20 cellular contexts compared by ENCODE assay signal in genomic region chr2:239533917-239534316, GRCh38.
DNase-seq lines count a peak whose midpoint lies in the region; ATAC-seq and TF ChIP-seq lines count a peak whose summit lies in the region.
"Had no signal": no experiment of that assay in that cellular context is flagged by ENCODE, and none has a peak within 500 bp of the region (broad histone marks: within the 10 kb centered on the region; RNA-seq: fewer than 3 reads in every experiment).

No MANE protein-coding gene starts in this region.

- DNase-seq in AG10803 (ENCODE audit: low read depth) (peak; percentile 22), NCI-H2196 (lab: John Stamatoyannopoulos, UW; ENCODE audit: unreplicated experiment) (peak; percentile 57), ovary (peak; percentile 34 to 70 (median 51))
- no peak for DNase-seq in activated T-cell treated with anti-CD3 and anti-CD28 coated beads, Interleukin-2, amount 50 U/mL, for 24 hours
- no peak for DNase-seq in activated naive CD4-positive, alpha-beta T cell (lab: John Stamatoyannopoulos, UW)
- DNase-seq: ACHN; activated CD4-positive, alpha-beta memory T cell treated with anti-CD3 and anti-CD28 coated beads, Interleukin-2, amount 10 ng/mL, durations not matched to agents 7 days and 5 days; activated T-cell treated with anti-CD3 and anti-CD28 coated beads, Interleukin-2, amount 50 U/mL, for 4 hours; CD8-positive, alpha-beta T cell; head of caudate nucleus; MM.1S; NCI-H187; SJCRH30 had no signal

- H3K36me3 ChIP-seq in gastroesophageal sphincter (no peaks in the 10 kb centered on the region), ovary (no peaks in the 10 kb centered on the region)
- H3K36me3 ChIP-seq: SJCRH30 had no signal

- no peak for TF ChIP-seq POLR2A in gastroesophageal sphincter (IDR thresholded peaks at IDR 0.05)
- no peak for TF ChIP-seq POLR2A in ovary (IDR thresholded peaks at IDR 0.05)

- H3K27me3 ChIP-seq in gastroesophageal sphincter, result no peaks in the 10 kb centered on the region
- no peaks in the 10 kb centered on the region for H3K27me3 ChIP-seq in ovary
- H3K27me3 ChIP-seq: SJCRH30 had no signal

- 18% methylated on average over 5 of the region's 7 CpGs; no CpG with 5 or more reads in 1 of the 2 donors for WGBS in gastroesophageal sphincter (ENCODE audit: low coverage in 1 of 2), 2 donors
- 9 to 15% (median 11%) methylated on average over 7 of the region's 7 CpGs for WGBS in ovary, 3 donors

- intact Hi-C loops in ovary (cut with DNase I), result no loop called here

- TF ChIP-seq EP300 in gastroesophageal sphincter (IDR thresholded peaks at IDR 0.05) (no peak), ovary (IDR thresholded peaks at IDR 0.05) (no peak)

- peaks cover 4% of the 10 kb centered on the region for H3K9me3 Mint-ChIP-seq in activated T-cell treated with anti-CD3 and anti-CD28 coated beads, Interleukin-2, amount 50 U/mL, for 24 hours
- H3K9me3 Mint-ChIP-seq: activated CD4-positive, alpha-beta memory T cell treated with anti-CD3 and anti-CD28 coated beads, Interleukin-2, amount 10 ng/mL, durations not matched to agents 7 days and 5 days; CD8-positive, alpha-beta T cell; T-helper 1 cell treated with Interleukin-12 subunit alpha and Interleukin-12 subunit beta and Interleukin-4 antibody, amounts not matched to agents 30 μg/mL and 1 μg/mL, for 36 hours had no signal

- H3K9me3 ChIP-seq in gastroesophageal sphincter (peaks cover 0 to 24% (median 0%) of the 10 kb centered on the region in 3 donors), ovary (peaks cover 0 to 5% of the 10 kb centered on the region in 2 donors)
- H3K9me3 ChIP-seq: SJCRH30 had no signal

- H3K27ac ChIP-seq in gastroesophageal sphincter (peak overlapping the region in 1 of 4 donors; percentile 21), ovary (no peak overlapping the region)
- H3K27ac ChIP-seq: SJCRH30 had no signal

- H3K27ac Mint-ChIP-seq in activated T-cell treated with anti-CD3 and anti-CD28 coated beads, Interleukin-2, amount 50 U/mL, for 24 hours, result no peak overlapping the region
- H3K27ac Mint-ChIP-seq: activated CD4-positive, alpha-beta memory T cell treated with anti-CD3 and anti-CD28 coated beads, Interleukin-2, amount 10 ng/mL, durations not matched to agents 7 days and 5 days; activated naive CD8-positive, alpha-beta T cell; CD8-positive, alpha-beta T cell; memory B cell; T-helper 1 cell treated with Interleukin-12 subunit alpha and Interleukin-12 subunit beta and Interleukin-4 antibody, amounts not matched to agents 30 μg/mL and 1 μg/mL, for 36 hours had no signal

- no peaks in the 10 kb centered on the region for H3K36me3 Mint-ChIP-seq in activated T-cell treated with anti-CD3 and anti-CD28 coated beads, Interleukin-2, amount 50 U/mL, for 24 hours (ENCODE audit: low read depth)
- H3K36me3 Mint-ChIP-seq: activated naive CD8-positive, alpha-beta T cell; CD8-positive, alpha-beta T cell had no signal

- no peak overlapping the region for H3K4me3 Mint-ChIP-seq in activated T-cell treated with anti-CD3 and anti-CD28 coated beads, Interleukin-2, amount 50 U/mL, for 24 hours
- H3K4me3 Mint-ChIP-seq: activated CD4-positive, alpha-beta memory T cell treated with anti-CD3 and anti-CD28 coated beads, Interleukin-2, amount 10 ng/mL, durations not matched to agents 7 days and 5 days; activated naive CD8-positive, alpha-beta T cell; activated T-cell treated with anti-CD3 and anti-CD28 coated beads, Interleukin-2, amount 50 U/mL, for 4 hours; CD8-positive, alpha-beta T cell; memory B cell; naive thymus-derived CD8-positive, alpha-beta T cell; T-helper 1 cell treated with Interleukin-12 subunit alpha and Interleukin-12 subunit beta and Interleukin-4 antibody, amounts not matched to agents 30 μg/mL and 1 μg/mL, for 36 hours had no signal

- TF ChIP-seq CTCF in AG10803 (conservative IDR thresholded peaks at IDR 0.05; ENCODE audit: low read length), result no peak
- no peak for TF ChIP-seq CTCF in gastroesophageal sphincter (IDR thresholded peaks at IDR 0.05)
- TF ChIP-seq CTCF in ovary (IDR thresholded peaks at IDR 0.05), result no peak

- no peak overlapping the region for H3K4me3 ChIP-seq in AG10803 (ENCODE audit: low read length)
- no peak overlapping the region for H3K4me3 ChIP-seq in gastroesophageal sphincter
- H3K4me3 ChIP-seq in ovary, result no peak overlapping the region
- H3K4me3 ChIP-seq: SJCRH30 had no signal

- peaks cover 15% of the 10 kb centered on the region for H3K27me3 Mint-ChIP-seq in activated T-cell treated with anti-CD3 and anti-CD28 coated beads, Interleukin-2, amount 50 U/mL, for 24 hours

- peak; percentile 69 for ATAC-seq in gastroesophageal sphincter
- ATAC-seq in GM21360 (IDR thresholded peaks at IDR 0.05; ENCODE audit: unreplicated experiment), result no peak
- ATAC-seq in HG03457 (IDR thresholded peaks at IDR 0.05; ENCODE audit: unreplicated experiment), result no peak
- ATAC-seq: activated T-cell treated with anti-CD3 and anti-CD28 coated beads, Interleukin-2, amount 50 U/mL, for 4 hours; CD8-positive, alpha-beta T cell; naive thymus-derived CD8-positive, alpha-beta T cell had no signal

- H3K4me1 ChIP-seq in gastroesophageal sphincter, result peaks cover 0 to 18% (median 5%) of the 10 kb centered on the region in 3 donors
- peaks cover 2% of the 10 kb centered on the region for H3K4me1 ChIP-seq in ovary (ENCODE audit: insufficient read depth)
- H3K4me1 ChIP-seq: SJCRH30 had no signal

- no peaks in the 10 kb centered on the region for H3K4me1 Mint-ChIP-seq in activated T-cell treated with anti-CD3 and anti-CD28 coated beads, Interleukin-2, amount 50 U/mL, for 24 hours (ENCODE audit: low read depth)
- H3K4me1 Mint-ChIP-seq: activated CD4-positive, alpha-beta memory T cell treated with anti-CD3 and anti-CD28 coated beads, Interleukin-2, amount 10 ng/mL, durations not matched to agents 7 days and 5 days had no signal

Comparison
In these comparisons a context has a peak if more than half of its experiments do, and no peak if none do; other contexts are left out.
1. DNase-seq: peak in AG10803 (single experiment), NCI-H2196 (single experiment) and ovary (5 of 5); none in activated T-cell treated with anti-CD3 and anti-CD28 coated beads, Interleukin-2, amount 50 U/mL, for 24 hours (single experiment) and activated naive CD4-positive, alpha-beta T cell (0 of 4).